Comparison of ENCODE assay signal across 10 cellular contexts in genomic region chr1:204419064-204419403, GRCh38.
DNase-seq lines count a peak whose midpoint lies in the region; ATAC-seq and TF ChIP-seq lines count a peak whose summit lies in the region.
"Had no signal": no experiment of that assay in that cellular context is flagged by ENCODE, and none has a peak within 500 bp of the region (broad histone marks: within the 10 kb centered on the region; RNA-seq: fewer than 3 reads in every experiment).

No MANE protein-coding gene starts in this region.

- no peaks in the 10 kb centered on the region for H3K27me3 Mint-ChIP-seq in stimulated activated memory B cell treated with anti-CD40 and anti-IgM and Interleukin-4, amounts not matched to agents 10 μg/mL and 1 μg/mL and 100 μg/mL, for 72 hours

- no peak overlapping the region for H3K4me3 Mint-ChIP-seq in stimulated activated memory B cell treated with anti-CD40 and anti-IgM and Interleukin-4, amounts not matched to agents 10 μg/mL and 1 μg/mL and 100 μg/mL, for 72 hours
- H3K4me3 Mint-ChIP-seq: H9 had no signal

- ATAC-seq in SK-N-SH treated with all-trans-retinoic acid at 6 μM for 48 hours: peak; percentile 27
- no peak for ATAC-seq in stimulated activated memory B cell treated with anti-CD40 and anti-IgM and Interleukin-4, amounts not matched to agents 10 μg/mL and 1 μg/mL and 100 μg/mL, for 72 hours

- peak; percentile 61 for DNase-seq in ELR (ENCODE audit: low read depth)
- DNase-seq in islet precursor cell: peak; percentile 38
- no peak for DNase-seq in activated CD4-positive, CD25-positive, alpha-beta regulatory T cell treated with anti-CD3 and anti-CD28 coated beads, Interleukin-2, amount 50 U/mL, for 72 hours
- DNase-seq in GM10266 (ENCODE audit: extremely low spot score): no peak
- DNase-seq in OCI-M1 (lab: John Stamatoyannopoulos, UW): no peak
- no peak for DNase-seq in stimulated activated CD4-positive, alpha-beta T cell treated with anti-CD3 and anti-CD28 coated beads, Interleukin-2, amount 100 ng/mL, for 48 hours
- DNase-seq: H9, hypothalamus had no signal

- H3K9me3 Mint-ChIP-seq in stimulated activated memory B cell treated with anti-CD40 and anti-IgM and Interleukin-4, amounts not matched to agents 10 μg/mL and 1 μg/mL and 100 μg/mL, for 72 hours: no peaks in the 10 kb centered on the region
- H3K9me3 Mint-ChIP-seq: H9 had no signal

- peak overlapping the region; percentile 65 for H3K27ac Mint-ChIP-seq in stimulated activated memory B cell treated with anti-CD40 and anti-IgM and Interleukin-4, amounts not matched to agents 10 μg/mL and 1 μg/mL and 100 μg/mL, for 72 hours

- no peak for TF ChIP-seq CTCF in GM10266 (IDR thresholded peaks at IDR 0.05; ENCODE audit: control insufficient read depth, insufficient read depth, low read depth, missing control alignments)

- no peaks in the 10 kb centered on the region for H3K36me3 Mint-ChIP-seq in stimulated activated memory B cell treated with anti-CD40 and anti-IgM and Interleukin-4, amounts not matched to agents 10 μg/mL and 1 μg/mL and 100 μg/mL, for 72 hours

- H3K4me1 Mint-ChIP-seq in stimulated activated memory B cell treated with anti-CD40 and anti-IgM and Interleukin-4, amounts not matched to agents 10 μg/mL and 1 μg/mL and 100 μg/mL, for 72 hours: peaks cover 40% of the 10 kb centered on the region

TF ChIP-seq in SK-N-SH treated with all-trans-retinoic acid at 6 μM for 48 hours, 23 proteins besides CTCF, POLR2A, EP300 and RAD21:
- TF ChIP-seq RARB (CRISPR knock-in tag; IDR thresholded peaks at IDR 0.05) (no peak), ZFP3 (CRISPR knock-in tag; IDR thresholded peaks at IDR 0.05) (no peak), ESRRG (CRISPR knock-in tag; IDR thresholded peaks at IDR 0.05) (no peak), ARNTL (CRISPR knock-in tag; IDR thresholded peaks at IDR 0.05; ENCODE audit: borderline replicate concordance, low read depth) (no peak), CSDC2 (CRISPR knock-in tag; IDR thresholded peaks at IDR 0.05) (no peak), PPARA (CRISPR knock-in tag; IDR thresholded peaks at IDR 0.05; ENCODE audit: borderline replicate concordance) (no peak), ZC3H10 (CRISPR knock-in tag; IDR thresholded peaks at IDR 0.05) (0 out of 2 replicates have a peak, but pooled peaks have one; percentile 33), GLIS3 (CRISPR knock-in tag; IDR thresholded peaks at IDR 0.05) (no peak)

Comparison
In these comparisons a context has a peak if more than half of its experiments do, and no peak if none do; other contexts are left out.
1. DNase-seq: peak in ELR (single experiment) and islet precursor cell (single experiment); none in activated CD4-positive, CD25-positive, alpha-beta regulatory T cell treated with anti-CD3 and anti-CD28 coated beads, Interleukin-2, amount 50 U/mL, for 72 hours (single experiment), GM10266 (single experiment), OCI-M1 (single experiment) and stimulated activated CD4-positive, alpha-beta T cell treated with anti-CD3 and anti-CD28 coated beads, Interleukin-2, amount 100 ng/mL, for 48 hours (0 of 2).